Comparison of ENCODE assay signal across 18 cellular contexts in the genomic region with DNA sequence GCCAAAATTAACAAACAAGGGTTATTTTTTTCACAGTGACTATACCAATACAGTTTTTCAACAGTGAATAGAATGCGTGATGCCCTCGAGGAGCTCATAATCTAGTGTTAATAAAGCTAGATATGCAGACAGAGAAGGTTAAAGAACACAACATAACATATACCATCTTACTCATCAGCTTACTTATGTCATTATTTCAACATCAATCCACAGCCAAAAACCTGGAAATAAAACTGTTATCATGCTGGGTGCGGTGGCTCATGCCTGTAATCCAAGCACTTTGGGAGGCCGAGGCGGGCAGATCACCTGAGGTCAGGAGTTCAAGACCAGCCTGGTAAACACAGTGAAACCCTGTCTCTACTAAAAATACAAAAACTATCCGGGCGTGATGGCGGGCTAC. TPM values are rescaled to one million over a fixed set of nuclear protein-coding genes. Genes with fewer than 3 reads are reported as not detected.
"Had no signal": no experiment of that assay in that cellular context is flagged by ENCODE, and none has a peak within 500 bp of the region (broad histone marks: within the 10 kb centered on the region; RNA-seq: fewer than 3 reads in every experiment).

No MANE protein-coding gene starts in this region.

- FAIRE-seq: colon, islet of Langerhans had no signal

- H3K36me3 ChIP-seq: neutrophil, tibial nerve had no signal

- H3K9me3 Mint-ChIP-seq: dendritic cell treated with granulocyte-macrophage colony-stimulating factor and Interleukin-4, amounts not matched to agents 40 ng/mL and 50 ng/mL, for 4 days; naive thymus-derived CD8-positive, alpha-beta T cell; stimulated activated memory B cell treated with anti-CD40 and anti-IgM and Interleukin-4, amounts not matched to agents 10 μg/mL and 1 μg/mL and 100 μg/mL, for 72 hours had no signal

- H2AFZ ChIP-seq: hepatocyte had no signal

- H3K27me3 ChIP-seq: hepatocyte, neutrophil, spleen, tibial nerve had no signal

- H3K27ac Mint-ChIP-seq: dendritic cell treated with granulocyte-macrophage colony-stimulating factor and Interleukin-4, amounts not matched to agents 40 ng/mL and 50 ng/mL, for 4 days; naive thymus-derived CD8-positive, alpha-beta T cell; stimulated activated memory B cell treated with anti-CD40 and anti-IgM and Interleukin-4, amounts not matched to agents 10 μg/mL and 1 μg/mL and 100 μg/mL, for 72 hours; stimulated activated naive CD8-positive, alpha-beta T cell treated with anti-CD3 and anti-CD28 coated beads, Interleukin-15, Interleukin-2, amounts not matched to agents 100 ng/mL and 50 ng/mL, for 24 hours had no signal

- H3K9me3 ChIP-seq: mucosa of descending colon, neutrophil, spleen, tibial nerve had no signal

- H3K4me3 Mint-ChIP-seq: dendritic cell treated with granulocyte-macrophage colony-stimulating factor and Interleukin-4, amounts not matched to agents 40 ng/mL and 50 ng/mL, for 4 days; stimulated activated memory B cell treated with anti-CD40 and anti-IgM and Interleukin-4, amounts not matched to agents 10 μg/mL and 1 μg/mL and 100 μg/mL, for 72 hours; stimulated activated naive CD8-positive, alpha-beta T cell treated with anti-CD3 and anti-CD28 coated beads, Interleukin-15, Interleukin-2, amounts not matched to agents 100 ng/mL and 50 ng/mL, for 24 hours had no signal

- DNase-seq: erythroblast; foreskin melanocyte; head of caudate nucleus; mucosa of descending colon; naive thymus-derived CD8-positive, alpha-beta T cell; spleen; stimulated activated CD4-positive, alpha-beta T cell treated with anti-CD3 and anti-CD28 coated beads, Interleukin-15, amount 100 ng/mL, for 24 hours; stimulated activated CD4-positive, alpha-beta T cell treated with anti-CD3 and anti-CD28 coated beads, Interleukin-1b, Interleukin-23, amount 100 ng/mL, for 48 hours; stimulated activated CD4-positive, alpha-beta T cell treated with anti-CD3 and anti-CD28 coated beads, Interleukin-4, amount 100 ng/mL, for 24 hours had no signal

- H3K4me2 ChIP-seq: hepatocyte had no signal

- H3K27ac ChIP-seq: hepatocyte, tibial nerve had no signal

- H3K27me3 Mint-ChIP-seq: dendritic cell treated with granulocyte-macrophage colony-stimulating factor and Interleukin-4, amounts not matched to agents 40 ng/mL and 50 ng/mL, for 4 days; naive thymus-derived CD8-positive, alpha-beta T cell; stimulated activated memory B cell treated with anti-CD40 and anti-IgM and Interleukin-4, amounts not matched to agents 10 μg/mL and 1 μg/mL and 100 μg/mL, for 72 hours; stimulated activated naive CD8-positive, alpha-beta T cell treated with anti-CD3 and anti-CD28 coated beads, Interleukin-15, Interleukin-2, amounts not matched to agents 100 ng/mL and 50 ng/mL, for 24 hours had no signal

- H3K4me3 ChIP-seq: hepatocyte, mucosa of descending colon, spleen, tibial nerve had no signal

RNA-seq across cellular contexts. Expression of a gene that starts 17.2 kb away (rescaled TPM):
- polyA plus RNA-seq: neural cell had no signal
